Comparison of ENCODE assay signal across 1 cellular context in the genomic region with DNA sequence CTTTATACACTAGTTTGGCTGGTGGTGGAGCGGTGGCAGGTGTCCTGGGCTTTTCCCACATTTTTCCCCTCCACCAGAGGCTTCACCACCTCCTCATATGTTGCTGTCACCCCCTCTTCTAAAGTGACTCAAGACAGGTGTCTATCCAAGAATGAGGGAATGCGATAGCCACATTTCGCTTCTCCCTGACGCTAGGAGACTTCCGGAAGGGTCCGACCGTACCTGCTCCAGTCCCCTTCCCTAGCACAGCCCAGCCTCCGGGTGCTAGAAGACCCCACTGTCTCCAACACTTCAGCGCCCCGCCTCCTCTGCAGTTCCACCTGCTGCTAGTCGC.
TF ChIP-seq lines count a peak whose summit lies in the region.

No MANE protein-coding gene starts in this region.

TF ChIP-seq in GM23338, 12 proteins besides CTCF, POLR2A, EP300 and RAD21 (continued from another document):
- TF ChIP-seq, protein P1, sequence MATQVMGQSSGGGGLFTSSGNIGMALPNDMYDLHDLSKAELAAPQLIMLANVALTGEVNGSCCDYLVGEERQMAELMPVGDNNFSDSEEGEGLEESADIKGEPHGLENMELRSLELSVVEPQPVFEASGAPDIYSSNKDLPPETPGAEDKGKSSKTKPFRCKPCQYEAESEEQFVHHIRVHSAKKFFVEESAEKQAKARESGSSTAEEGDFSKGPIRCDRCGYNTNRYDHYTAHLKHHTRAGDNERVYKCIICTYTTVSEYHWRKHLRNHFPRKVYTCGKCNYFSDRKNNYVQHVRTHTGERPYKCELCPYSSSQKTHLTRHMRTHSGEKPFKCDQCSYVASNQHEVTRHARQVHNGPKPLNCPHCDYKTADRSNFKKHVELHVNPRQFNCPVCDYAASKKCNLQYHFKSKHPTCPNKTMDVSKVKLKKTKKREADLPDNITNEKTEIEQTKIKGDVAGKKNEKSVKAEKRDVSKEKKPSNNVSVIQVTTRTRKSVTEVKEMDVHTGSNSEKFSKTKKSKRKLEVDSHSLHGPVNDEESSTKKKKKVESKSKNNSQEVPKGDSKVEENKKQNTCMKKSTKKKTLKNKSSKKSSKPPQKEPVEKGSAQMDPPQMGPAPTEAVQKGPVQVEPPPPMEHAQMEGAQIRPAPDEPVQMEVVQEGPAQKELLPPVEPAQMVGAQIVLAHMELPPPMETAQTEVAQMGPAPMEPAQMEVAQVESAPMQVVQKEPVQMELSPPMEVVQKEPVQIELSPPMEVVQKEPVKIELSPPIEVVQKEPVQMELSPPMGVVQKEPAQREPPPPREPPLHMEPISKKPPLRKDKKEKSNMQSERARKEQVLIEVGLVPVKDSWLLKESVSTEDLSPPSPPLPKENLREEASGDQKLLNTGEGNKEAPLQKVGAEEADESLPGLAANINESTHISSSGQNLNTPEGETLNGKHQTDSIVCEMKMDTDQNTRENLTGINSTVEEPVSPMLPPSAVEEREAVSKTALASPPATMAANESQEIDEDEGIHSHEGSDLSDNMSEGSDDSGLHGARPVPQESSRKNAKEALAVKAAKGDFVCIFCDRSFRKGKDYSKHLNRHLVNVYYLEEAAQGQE (IDR thresholded peaks at IDR 0.05; ENCODE audit: unreplicated experiment), result no peak
- no peak for TF ChIP-seq ZNF331 (CRISPR knock-in tag; IDR thresholded peaks at IDR 0.05; ENCODE audit: low read depth)
- TF ChIP-seq, protein P2, sequence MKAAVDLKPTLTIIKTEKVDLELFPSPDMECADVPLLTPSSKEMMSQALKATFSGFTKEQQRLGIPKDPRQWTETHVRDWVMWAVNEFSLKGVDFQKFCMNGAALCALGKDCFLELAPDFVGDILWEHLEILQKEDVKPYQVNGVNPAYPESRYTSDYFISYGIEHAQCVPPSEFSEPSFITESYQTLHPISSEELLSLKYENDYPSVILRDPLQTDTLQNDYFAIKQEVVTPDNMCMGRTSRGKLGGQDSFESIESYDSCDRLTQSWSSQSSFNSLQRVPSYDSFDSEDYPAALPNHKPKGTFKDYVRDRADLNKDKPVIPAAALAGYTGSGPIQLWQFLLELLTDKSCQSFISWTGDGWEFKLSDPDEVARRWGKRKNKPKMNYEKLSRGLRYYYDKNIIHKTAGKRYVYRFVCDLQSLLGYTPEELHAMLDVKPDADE (IDR thresholded peaks at IDR 0.05), result no peak
- no peak for TF ChIP-seq EZH2 (IDR thresholded peaks at IDR 0.05; ENCODE audit: low read depth, unreplicated experiment)
- TF ChIP-seq POLR2AphosphoS5 (IDR thresholded peaks at IDR 0.05; ENCODE audit: low read depth), result no peak
- no peak for TF ChIP-seq ZNF462 (CRISPR knock-in tag; IDR thresholded peaks at IDR 0.05)
